Comparison of ENCODE assay signal across 3 cellular contexts in genomic region chrX:50839730-50840129, GRCh38.
"Had no signal": no experiment of that assay in that cellular context is flagged by ENCODE, and none has a peak within 500 bp of the region (broad histone marks: within the 10 kb centered on the region; RNA-seq: fewer than 3 reads in every experiment).

No MANE protein-coding gene starts in this region.

- ATAC-seq: GM12878 had no signal

- DNase-seq: GDM1, GF-D8 had no signal

- H3K4me3 ChIP-seq: GM12878 had no signal
